In the genomic region with DNA sequence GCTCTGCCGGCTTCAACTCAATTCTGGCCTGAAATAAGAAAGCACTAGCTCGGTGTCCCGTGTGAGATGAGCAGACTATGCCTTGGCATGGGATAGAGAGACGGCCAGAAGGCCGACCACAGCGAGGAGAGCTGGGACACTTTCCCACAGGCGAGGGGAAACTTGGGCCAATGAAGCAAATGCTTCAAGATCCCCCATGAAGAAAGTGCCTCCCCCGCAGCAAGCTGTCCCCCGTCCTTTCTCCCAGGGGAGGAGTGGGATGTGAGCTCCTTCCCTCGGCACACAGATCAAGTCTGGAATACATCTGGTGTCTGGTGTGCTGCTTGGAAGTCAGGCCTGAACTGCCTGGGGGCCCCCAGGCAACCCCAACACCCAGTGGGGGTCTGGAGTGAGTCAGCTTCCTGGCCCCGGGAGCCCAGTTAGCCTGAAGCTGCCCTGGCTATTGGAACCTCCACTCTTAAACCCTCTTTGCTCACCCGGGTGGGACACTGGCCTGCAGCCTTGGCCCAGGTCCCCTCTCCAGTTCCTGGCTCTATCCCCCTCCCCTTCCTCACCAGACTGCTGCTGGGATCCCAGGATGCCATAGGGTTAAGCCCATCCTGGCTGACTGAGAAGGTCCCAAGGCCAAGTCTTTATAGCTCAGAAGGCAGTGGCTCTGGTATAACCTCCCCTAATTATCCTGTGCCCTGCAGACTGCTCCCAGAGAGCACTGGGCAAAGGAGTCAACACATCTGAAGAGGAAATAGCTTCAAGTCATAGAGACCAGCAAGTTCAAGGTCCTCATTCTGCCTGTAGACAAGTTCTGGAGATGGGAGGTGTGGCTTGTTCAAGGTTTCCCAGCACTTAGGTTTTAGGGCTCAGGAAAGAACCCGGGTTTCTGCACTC, we compare ENCODE assay signal across 18 cellular contexts.
DNase-seq lines count a peak whose midpoint lies in the region; ATAC-seq, FAIRE-seq and TF ChIP-seq lines count a peak whose summit lies in the region.
"Had no signal": no experiment of that assay in that cellular context is flagged by ENCODE, and none has a peak within 500 bp of the region (broad histone marks: within the 10 kb centered on the region; RNA-seq: fewer than 3 reads in every experiment).

No MANE protein-coding gene starts in this region.

- no peaks in the 10 kb centered on the region for H3K27me3 ChIP-seq in HUES48 (ENCODE audit: control insufficient read depth, insufficient read depth, low read length)
- H3K27me3 ChIP-seq in pancreas: no peaks in the 10 kb centered on the region
- H3K27me3 ChIP-seq: esophagus squamous epithelium, uterus had no signal

- H3K4me3 Mint-ChIP-seq in brain (peak overlapping the region in 2 of 5 experiments; percentile 20 to 37), Calu3 (ENCODE audit: low read depth, unreplicated experiment) (no peak overlapping the region)
- H3K4me3 Mint-ChIP-seq: B cell had no signal

- H3K4me1 Mint-ChIP-seq in brain: peaks cover 65% of the 10 kb centered on the region
- no peaks in the 10 kb centered on the region for H3K4me1 Mint-ChIP-seq in Calu3 (ENCODE audit: low read depth, unreplicated experiment)

- CTCF ChIA-PET in Calu3 (lab: Charles Lee): interaction anchor here (0.6 to 1.3 kb wide), 2 partner anchors 15 to 566 kb away, joined by 3 to 5 read pairs; no protein-coding TSS in a partner anchor

- H3K27me3 Mint-ChIP-seq in brain: peaks cover 12% of the 10 kb centered on the region
- H3K27me3 Mint-ChIP-seq in Calu3 (ENCODE audit: unreplicated experiment): no peaks in the 10 kb centered on the region
- H3K27me3 Mint-ChIP-seq: B cell had no signal

- H3K36me3 Mint-ChIP-seq in brain (no peaks in the 10 kb centered on the region), Calu3 (ENCODE audit: insufficient read depth, unreplicated experiment) (peaks cover 4% of the 10 kb centered on the region)

- DNase-seq in AG20443 (ENCODE audit: low spot score) (peak; percentile 34), Calu3 (no peak), pancreas (no peak), NCI-H1930 (lab: John Stamatoyannopoulos, UW) (no peak)
- DNase-seq: activated naive CD4-positive, alpha-beta T cell treated with Interleukin-2 at 50 U/mL for 16 hours; esophagus squamous epithelium; midbrain; NCI-H2029 treated with DMSO at 0.1 percent for 48 hours; NCI-H82; stimulated activated CD4-positive, alpha-beta T cell treated with anti-CD3 and anti-CD28 coated beads, Interleukin-4, amount 100 ng/mL, for 4 hours; uterus had no signal

- H3K4me1 ChIP-seq in HUES48 (ENCODE audit: control insufficient read depth, insufficient read depth, low read length) (peaks cover 33% of the 10 kb centered on the region), mesodermal cell (ENCODE audit: control insufficient read depth, insufficient read depth, low read length, poor library complexity, severe bottlenecking) (peaks cover 37% of the 10 kb centered on the region), pancreas (peaks cover 0 to 2% (median 0%) of the 10 kb centered on the region in 3 donors)
- H3K4me1 ChIP-seq: uterus had no signal

- H3K9me3 Mint-ChIP-seq in brain: no peaks in the 10 kb centered on the region
- H3K9me3 Mint-ChIP-seq in Calu3 (ENCODE audit: low read depth, unreplicated experiment): no peaks in the 10 kb centered on the region

- ATAC-seq in pancreas: no peak
- ATAC-seq in HG02642 (IDR thresholded peaks at IDR 0.05; ENCODE audit: poor library complexity, unreplicated experiment): no peak

- H3K36me3 ChIP-seq in HUES48 (ENCODE audit: control insufficient read depth, insufficient read depth, low read length) (no peaks in the 10 kb centered on the region), mesodermal cell (ENCODE audit: control insufficient read depth, insufficient read depth, low read length) (no peaks in the 10 kb centered on the region), pancreas (no peaks in the 10 kb centered on the region)
- H3K36me3 ChIP-seq: esophagus squamous epithelium, uterus had no signal

- no TSS peak for BruUV-seq in Calu3 (replicated peaks; lab: Mats Ljungman, UMichigan)

- no peak overlapping the region for H3K4me3 ChIP-seq in HUES48 (ENCODE audit: low read depth, low read length)
- no peak overlapping the region for H3K4me3 ChIP-seq in mesodermal cell (ENCODE audit: extremely low read depth, insufficient read depth, low read length, poor library complexity, severe bottlenecking)
- H3K4me3 ChIP-seq in pancreas: no peak overlapping the region
- H3K4me3 ChIP-seq: esophagus squamous epithelium, uterus had no signal

- H3K27ac ChIP-seq in HUES48 (ENCODE audit: low read depth, low read length) (peak overlapping the region; percentile 51), mesodermal cell (ENCODE audit: low read depth, low read length, severe bottlenecking) (peak overlapping the region; percentile 61), pancreas (no peak overlapping the region)
- H3K27ac ChIP-seq: esophagus squamous epithelium, uterus had no signal

- H3K9me3 ChIP-seq in HUES48 (ENCODE audit: control insufficient read depth, insufficient read depth, low read length) (no peaks in the 10 kb centered on the region), mesodermal cell (ENCODE audit: control insufficient read depth, low read length) (no peaks in the 10 kb centered on the region), pancreas (no peaks in the 10 kb centered on the region)
- H3K9me3 ChIP-seq: esophagus squamous epithelium, uterus had no signal

- WGBS in mesodermal cell (ENCODE audit: insufficient coverage in 2 of 2), 2 experiments: 74 to 78% methylated on average over 9 to 11 of the region's 13 CpGs
- 88 to 90% methylated on average over 13 of the region's 13 CpGs for WGBS in pancreas, 2 donors

- H3K27ac Mint-ChIP-seq in brain (peak overlapping the region in 4 of 5 experiments; percentile 77 to 96 (median 88)), Calu3 (ENCODE audit: unreplicated experiment) (no peak overlapping the region)
- H3K27ac Mint-ChIP-seq: B cell, progenitor cell of endocrine pancreas had no signal

- no peak overlapping the region for H3K9ac ChIP-seq in HUES48 (ENCODE audit: low read depth, low read length)

- no peak for FAIRE-seq in pancreas (lab: Jason Lieb, UNC)
- FAIRE-seq: colon had no signal

- TF ChIP-seq CTCF in brain (conservative IDR thresholded peaks at IDR 0.05): no peak
- no peak for TF ChIP-seq CTCF in Calu3 (IDR thresholded peaks at IDR 0.05; ENCODE audit: unreplicated experiment)
- no peak for TF ChIP-seq CTCF in pancreas (IDR thresholded peaks at IDR 0.05)

- intact Hi-C loops in Calu3 (cut with micrococcal nuclease; ENCODE audit: unreplicated experiment): no loop called here
- intact Hi-C loops in pancreas (cut with DNase I): no loop called here

Comparison
In these comparisons a context has a peak if more than half of its experiments do, and no peak if none do; other contexts are left out.
1. H3K27ac ChIP-seq: peak in HUES48 (single experiment) and mesodermal cell (single experiment); none in pancreas (0 of 4).